11 cellular contexts compared by ENCODE assay signal in genomic region chr17:50176559-50177471, GRCh38. TPM values are rescaled to one million over a fixed set of nuclear protein-coding genes. Genes with fewer than 3 reads are reported as not detected.
DNase-seq lines count a peak whose midpoint lies in the region; ATAC-seq and TF ChIP-seq lines count a peak whose summit lies in the region.
"Had no signal": no experiment of that assay in that cellular context is flagged by ENCODE, and none has a peak within 500 bp of the region (broad histone marks: within the 10 kb centered on the region; RNA-seq: fewer than 3 reads in every experiment).

No MANE protein-coding gene starts in this region.

- no peaks in the 10 kb centered on the region for H3K36me3 ChIP-seq in RWPE2 (ENCODE audit: low read depth)
- no peaks in the 10 kb centered on the region for H3K36me3 ChIP-seq in heart left ventricle
- peaks cover 0 to 37% of the 10 kb centered on the region in 2 donors for H3K36me3 ChIP-seq in psoas muscle (ENCODE audit: insufficient read depth in 1 of 2, low read depth in 1 of 2)
- H3K36me3 ChIP-seq: right lobe of liver had no signal

- peak overlapping the region in 1 of 2 donors; percentile 60 for H3K27ac Mint-ChIP-seq in effector memory CD8-positive, alpha-beta T cell
- H3K27ac Mint-ChIP-seq in activated T-helper 2 cell treated with anti-CD3 and anti-CD28 coated beads, Interferon-gamma antibody, Interleukin-2, Interleukin-4, amounts not matched to agents 10 μg/mL and 5 μg/mL and 100 μg/mL, durations not matched to agents 14 hours and 24 hours and 36 hours = no peak overlapping the region
- no peak overlapping the region for H3K27ac Mint-ChIP-seq in activated CD8-positive, alpha-beta memory T cell treated with anti-CD3 and anti-CD28 coated beads, Interleukin-2, amount 10 ng/mL, durations not matched to agents 7 days and 5 days
- no peak overlapping the region for H3K27ac Mint-ChIP-seq in activated CD4-positive, alpha-beta T cell treated with anti-CD3 and anti-CD28 coated beads, Interleukin-2, amount 10 ng/mL, durations not matched to agents 7 days and 5 days
- H3K27ac Mint-ChIP-seq: activated T-cell treated with anti-CD3 and anti-CD28 coated beads, Interleukin-2, amount 50 U/mL, for 24 hours had no signal

- H3K36me3 Mint-ChIP-seq in effector memory CD8-positive, alpha-beta T cell (ENCODE audit: insufficient read depth) = peaks cover 6% of the 10 kb centered on the region
- H3K36me3 Mint-ChIP-seq in activated T-helper 2 cell treated with anti-CD3 and anti-CD28 coated beads, Interferon-gamma antibody, Interleukin-2, Interleukin-4, amounts not matched to agents 10 μg/mL and 5 μg/mL and 100 μg/mL, durations not matched to agents 14 hours and 24 hours and 36 hours (ENCODE audit: low read depth) = no peaks in the 10 kb centered on the region
- H3K36me3 Mint-ChIP-seq in activated CD8-positive, alpha-beta memory T cell treated with anti-CD3 and anti-CD28 coated beads, Interleukin-2, amount 10 ng/mL, durations not matched to agents 7 days and 5 days = no peaks in the 10 kb centered on the region
- no peaks in the 10 kb centered on the region for H3K36me3 Mint-ChIP-seq in activated CD4-positive, alpha-beta T cell treated with anti-CD3 and anti-CD28 coated beads, Interleukin-2, amount 10 ng/mL, durations not matched to agents 7 days and 5 days (ENCODE audit: low read depth)

- CTCF ChIA-PET in AG04450 (lab: Charles Lee) = interaction anchor here (0.7 to 2.6 kb wide), 8 partner anchors 7 to 156 kb away, joined by 3 to 11 read pairs (median 6); no protein-coding TSS in a partner anchor
- CTCF ChIA-PET in activated CD8-positive, alpha-beta memory T cell treated with anti-CD3 and anti-CD28 coated beads, Interleukin-2, amount 10 ng/mL, durations not matched to agents 7 days and 5 days (lab: Charles Lee) = interaction anchor here (1.0 to 5.6 kb wide), 5 partner anchors 8 to 23 kb away, joined by 3 to 25 read pairs (median 10); no protein-coding TSS in a partner anchor
- CTCF ChIA-PET in activated CD4-positive, alpha-beta T cell treated with anti-CD3 and anti-CD28 coated beads, Interleukin-2, amount 10 ng/mL, durations not matched to agents 7 days and 5 days (lab: Charles Lee) = interaction anchor here (0.7 to 2.5 kb wide), 10 partner anchors 8 to 121 kb away, joined by 3 to 21 read pairs (median 4); no protein-coding TSS in a partner anchor

- no peak overlapping the region for H3K4me3 ChIP-seq in AG04450 (ENCODE audit: low read depth, low read length)
- H3K4me3 ChIP-seq in RWPE2 (ENCODE audit: severe bottlenecking) = no peak overlapping the region
- H3K4me3 ChIP-seq in heart left ventricle = no peak overlapping the region
- no peak overlapping the region for H3K4me3 ChIP-seq in psoas muscle
- H3K4me3 ChIP-seq: right lobe of liver had no signal

- H3K27ac ChIP-seq in AG04450 (ENCODE audit: low read depth, low read length) = peak overlapping the region; percentile 98
- peak overlapping the region; percentile 75 for H3K27ac ChIP-seq in RWPE2 (ENCODE audit: poor library complexity, severe bottlenecking)
- peak overlapping the region in 11 of 12 donors; percentile 52 to 95 (median 84) for H3K27ac ChIP-seq in heart left ventricle
- peak overlapping the region; percentile 88 for H3K27ac ChIP-seq in psoas muscle

- H3K9me3 ChIP-seq in AG04450 (ENCODE audit: control insufficient read depth, insufficient read depth, low read length) (no peaks in the 10 kb centered on the region), RWPE2 (ENCODE audit: severe bottlenecking) (no peaks in the 10 kb centered on the region), heart left ventricle (no peaks in the 10 kb centered on the region), psoas muscle (no peaks in the 10 kb centered on the region)
- H3K9me3 ChIP-seq: right lobe of liver had no signal

- no peak for TF ChIP-seq POLR2A in heart left ventricle (IDR thresholded peaks at IDR 0.05)

- no peak overlapping the region for H3K4me3 Mint-ChIP-seq in effector memory CD8-positive, alpha-beta T cell
- no peak overlapping the region for H3K4me3 Mint-ChIP-seq in activated T-helper 2 cell treated with anti-CD3 and anti-CD28 coated beads, Interferon-gamma antibody, Interleukin-2, Interleukin-4, amounts not matched to agents 10 μg/mL and 5 μg/mL and 100 μg/mL, durations not matched to agents 14 hours and 24 hours and 36 hours (ENCODE audit: low read depth)
- H3K4me3 Mint-ChIP-seq in activated CD8-positive, alpha-beta memory T cell treated with anti-CD3 and anti-CD28 coated beads, Interleukin-2, amount 10 ng/mL, durations not matched to agents 7 days and 5 days = no peak overlapping the region
- H3K4me3 Mint-ChIP-seq in activated CD4-positive, alpha-beta T cell treated with anti-CD3 and anti-CD28 coated beads, Interleukin-2, amount 10 ng/mL, durations not matched to agents 7 days and 5 days = no peak overlapping the region
- H3K4me3 Mint-ChIP-seq: activated T-cell treated with anti-CD3 and anti-CD28 coated beads, Interleukin-2, amount 50 U/mL, for 24 hours had no signal

- 70 to 80% (median 75%) methylated on average over 20 to 21 of the region's 21 CpGs for WGBS in heart left ventricle, 4 donors
- WGBS in psoas muscle, 3 donors = 66 to 80% (median 67%) methylated on average over 21 of the region's 21 CpGs

- POLR2A ChIA-PET in AG04450 (lab: Yijun Ruan, JAX) = interaction anchor here (0.7 to 6.8 kb wide), 14 partner anchors 10 to 115 kb away, joined by 3 to 97 read pairs (median 8); partner anchors contain the start of genes COL1A1 and TMEM92
- POLR2A ChIA-PET in activated CD4-positive, alpha-beta T cell treated with anti-CD3 and anti-CD28 coated beads, Interleukin-2, amount 10 ng/mL, durations not matched to agents 7 days and 5 days (lab: Charles Lee) = no interaction called here

- TF ChIP-seq CTCF in AG04450 (IDR thresholded peaks at IDR 0.05; ENCODE audit: low read depth, low read length) (peak; percentile 29; the same call in 1 of the 2 replicates), RWPE2 (IDR thresholded peaks at IDR 0.05; ENCODE audit: poor library complexity, severe bottlenecking) (no peak), heart left ventricle (IDR thresholded peaks at IDR 0.05) (peak in 5 of 12 donors; percentile 6 to 38 (median 18)), psoas muscle (IDR thresholded peaks at IDR 0.05) (no peak)

- ATAC-seq in RWPE2 (ENCODE audit: low read depth) = no peak
- peak in 1 of 4 donors; percentile 10 for ATAC-seq in heart left ventricle
- peak in 2 of 4 donors; percentile 9 to 13 for ATAC-seq in psoas muscle
- no peak for ATAC-seq in effector memory CD8-positive, alpha-beta T cell (replicated peaks)
- ATAC-seq in activated CD8-positive, alpha-beta memory T cell treated with anti-CD3 and anti-CD28 coated beads, Interleukin-2, amount 10 ng/mL, durations not matched to agents 7 days and 5 days = no peak

- peaks cover 6 to 18% of the 10 kb centered on the region in 2 donors for H3K27me3 Mint-ChIP-seq in effector memory CD8-positive, alpha-beta T cell
- peaks cover 2% of the 10 kb centered on the region for H3K27me3 Mint-ChIP-seq in activated T-helper 2 cell treated with anti-CD3 and anti-CD28 coated beads, Interferon-gamma antibody, Interleukin-2, Interleukin-4, amounts not matched to agents 10 μg/mL and 5 μg/mL and 100 μg/mL, durations not matched to agents 14 hours and 24 hours and 36 hours (ENCODE audit: low read depth)
- H3K27me3 Mint-ChIP-seq in activated CD8-positive, alpha-beta memory T cell treated with anti-CD3 and anti-CD28 coated beads, Interleukin-2, amount 10 ng/mL, durations not matched to agents 7 days and 5 days = peaks cover 2% of the 10 kb centered on the region
- H3K27me3 Mint-ChIP-seq in activated CD4-positive, alpha-beta T cell treated with anti-CD3 and anti-CD28 coated beads, Interleukin-2, amount 10 ng/mL, durations not matched to agents 7 days and 5 days = peaks cover 4% of the 10 kb centered on the region
- H3K27me3 Mint-ChIP-seq: activated T-cell treated with anti-CD3 and anti-CD28 coated beads, Interleukin-2, amount 50 U/mL, for 24 hours had no signal

- H3K4me1 Mint-ChIP-seq in effector memory CD8-positive, alpha-beta T cell (ENCODE audit: low read depth in 2 of 2) = peaks cover 6 to 7% of the 10 kb centered on the region in 2 donors
- H3K4me1 Mint-ChIP-seq in activated T-helper 2 cell treated with anti-CD3 and anti-CD28 coated beads, Interferon-gamma antibody, Interleukin-2, Interleukin-4, amounts not matched to agents 10 μg/mL and 5 μg/mL and 100 μg/mL, durations not matched to agents 14 hours and 24 hours and 36 hours (ENCODE audit: low read depth) = peaks cover 10% of the 10 kb centered on the region
- peaks cover 4% of the 10 kb centered on the region for H3K4me1 Mint-ChIP-seq in activated CD8-positive, alpha-beta memory T cell treated with anti-CD3 and anti-CD28 coated beads, Interleukin-2, amount 10 ng/mL, durations not matched to agents 7 days and 5 days
- H3K4me1 Mint-ChIP-seq in activated CD4-positive, alpha-beta T cell treated with anti-CD3 and anti-CD28 coated beads, Interleukin-2, amount 10 ng/mL, durations not matched to agents 7 days and 5 days = peaks cover 13% of the 10 kb centered on the region

- H3K9me3 Mint-ChIP-seq in effector memory CD8-positive, alpha-beta T cell = no peaks in the 10 kb centered on the region
- no peaks in the 10 kb centered on the region for H3K9me3 Mint-ChIP-seq in activated T-helper 2 cell treated with anti-CD3 and anti-CD28 coated beads, Interferon-gamma antibody, Interleukin-2, Interleukin-4, amounts not matched to agents 10 μg/mL and 5 μg/mL and 100 μg/mL, durations not matched to agents 14 hours and 24 hours and 36 hours
- H3K9me3 Mint-ChIP-seq in activated CD8-positive, alpha-beta memory T cell treated with anti-CD3 and anti-CD28 coated beads, Interleukin-2, amount 10 ng/mL, durations not matched to agents 7 days and 5 days (ENCODE audit: low read depth) = no peaks in the 10 kb centered on the region
- H3K9me3 Mint-ChIP-seq in activated CD4-positive, alpha-beta T cell treated with anti-CD3 and anti-CD28 coated beads, Interleukin-2, amount 10 ng/mL, durations not matched to agents 7 days and 5 days = no peaks in the 10 kb centered on the region
- H3K9me3 Mint-ChIP-seq: activated T-cell treated with anti-CD3 and anti-CD28 coated beads, Interleukin-2, amount 50 U/mL, for 24 hours had no signal

- no peaks in the 10 kb centered on the region for H3K27me3 ChIP-seq in AG04450 (ENCODE audit: control insufficient read depth, insufficient read depth, low read length)
- no peaks in the 10 kb centered on the region for H3K27me3 ChIP-seq in RWPE2 (ENCODE audit: insufficient read depth, poor library complexity, severe bottlenecking)
- no peaks in the 10 kb centered on the region for H3K27me3 ChIP-seq in heart left ventricle
- H3K27me3 ChIP-seq in psoas muscle (ENCODE audit: insufficient read depth in 3 of 3, low read length in 2 of 3) = no peaks in the 10 kb centered on the region
- H3K27me3 ChIP-seq: right lobe of liver had no signal

- peaks cover 15% of the 10 kb centered on the region for H3K4me1 ChIP-seq in RWPE2 (ENCODE audit: insufficient read depth, poor library complexity, severe bottlenecking)
- H3K4me1 ChIP-seq in heart left ventricle = peaks cover 0 to 69% (median 42%) of the 10 kb centered on the region in 12 donors
- H3K4me1 ChIP-seq in psoas muscle = peaks cover 49% of the 10 kb centered on the region

- no peak for DNase-seq in AG04450 (ENCODE audit: low read depth, low spot score)
- no peak for DNase-seq in RWPE2 (ENCODE audit: low spot score)
- DNase-seq in heart left ventricle = peak in 3 of 5 donors; percentile 39 to 52 (median 44)
- DNase-seq in psoas muscle = peak; percentile 9 to 58
- DNase-seq in effector memory CD8-positive, alpha-beta T cell = no peak
- no peak for DNase-seq in activated T-helper 2 cell treated with anti-CD3 and anti-CD28 coated beads, Interferon-gamma antibody, Interleukin-2, Interleukin-4, amounts not matched to agents 10 μg/mL and 5 μg/mL and 100 μg/mL, durations not matched to agents 14 hours and 24 hours and 36 hours (ENCODE audit: low spot score)
- DNase-seq in activated CD8-positive, alpha-beta memory T cell treated with anti-CD3 and anti-CD28 coated beads, Interleukin-2, amount 10 ng/mL, durations not matched to agents 7 days and 5 days = no peak
- no peak for DNase-seq in activated CD4-positive, alpha-beta T cell treated with anti-CD3 and anti-CD28 coated beads, Interleukin-2, amount 10 ng/mL, durations not matched to agents 7 days and 5 days
- DNase-seq: activated T-cell treated with anti-CD3 and anti-CD28 coated beads, Interleukin-2, amount 50 U/mL, for 24 hours; NCI-H2029 treated with DMSO at 0.1 percent for 48 hours had no signal

- intact Hi-C loops in heart left ventricle (cut with DNase I) = loop anchor here in 2 of 10 donors (5.0 kb wide), 2 partner anchors 65 to 75 kb away; no protein-coding TSS in a partner anchor
- intact Hi-C loops in psoas muscle (cut with DNase I) = loop anchor here in 1 of 2 donors (5.0 kb wide), 1 partner anchor 40 kb away; no protein-coding TSS in a partner anchor
- intact Hi-C loops in activated T-helper 2 cell treated with anti-CD3 and anti-CD28 coated beads, Interferon-gamma antibody, Interleukin-2, Interleukin-4, amounts not matched to agents 10 μg/mL and 5 μg/mL and 100 μg/mL, durations not matched to agents 14 hours and 24 hours and 36 hours (cut with micrococcal nuclease) = no loop called here

RNA-seq across cellular contexts. Expression of gene SGCA, which starts 11.0 kb away (rescaled TPM):
- 0.16 and 0.21 TPM in 2 replicates for polyA plus RNA-seq in AG04450 (2011; rRNA removed)
- polyA minus RNA-seq in AG04450 (2011; rRNA and poly(A)+ RNA removed) = not detected in 2 replicates
- total RNA-seq in heart left ventricle = 100 to 1,000 TPM; 110 to 224 (median 151) TPM
- 100 to 1,000 TPM in 1 of 2 donors, 10 to 100 TPM in 1; 96.5 to 225 TPM for polyA plus RNA-seq in heart left ventricle
- 100 to 1,000 TPM; 245 to 291 (median 266) TPM for total RNA-seq in psoas muscle
- polyA plus RNA-seq in psoas muscle = 100 to 1,000 TPM; 120 to 254 (median 151) TPM
- total RNA-seq in activated T-helper 2 cell treated with anti-CD3 and anti-CD28 coated beads, Interferon-gamma antibody, Interleukin-2, Interleukin-4, amounts not matched to agents 10 μg/mL and 5 μg/mL and 100 μg/mL, durations not matched to agents 14 hours and 24 hours and 36 hours = 0.41 and 0.48 TPM in 2 replicates
- under 1 TPM in 1 of 2 experiments, not detected in 1; 0.23 TPM for total RNA-seq in activated CD8-positive, alpha-beta memory T cell treated with anti-CD3 and anti-CD28 coated beads, Interleukin-2, amount 10 ng/mL, durations not matched to agents 7 days and 5 days
- total RNA-seq in activated CD4-positive, alpha-beta T cell treated with anti-CD3 and anti-CD28 coated beads, Interleukin-2, amount 10 ng/mL, durations not matched to agents 7 days and 5 days = not detected

RNA-seq across cellular contexts. Expression of gene COL1A1, which starts 24.6 kb away (rescaled TPM):
- polyA plus RNA-seq in AG04450 (2011; rRNA removed) = 1,356 and 3,120 TPM in 2 replicates
- polyA minus RNA-seq in AG04450 (2011; rRNA and poly(A)+ RNA removed) = 2,155 and 4,267 TPM in 2 replicates
- total RNA-seq in heart left ventricle = 100 to 1,000 TPM in 3 of 9 donors, 10 to 100 TPM in 6; 10.2 to 897 (median 55.4) TPM
- 100 to 1,000 TPM in 1 of 2 donors, 10 to 100 TPM in 1; 17.2 to 109 TPM for polyA plus RNA-seq in heart left ventricle
- total RNA-seq in psoas muscle = 10 to 100 TPM; 10.2 to 46.6 (median 18.7) TPM
- 1 to 10 TPM; 2.3 to 5.4 (median 3.3) TPM for polyA plus RNA-seq in psoas muscle
- total RNA-seq in activated T-helper 2 cell treated with anti-CD3 and anti-CD28 coated beads, Interferon-gamma antibody, Interleukin-2, Interleukin-4, amounts not matched to agents 10 μg/mL and 5 μg/mL and 100 μg/mL, durations not matched to agents 14 hours and 24 hours and 36 hours = 13.9 and 15.5 TPM in 2 replicates
- 1 to 10 TPM in 1 of 2 experiments, under 1 TPM in 1; 0.67 to 1.6 TPM for total RNA-seq in activated CD8-positive, alpha-beta memory T cell treated with anti-CD3 and anti-CD28 coated beads, Interleukin-2, amount 10 ng/mL, durations not matched to agents 7 days and 5 days
- under 1 TPM; 0.31 to 0.55 TPM for total RNA-seq in activated CD4-positive, alpha-beta T cell treated with anti-CD3 and anti-CD28 coated beads, Interleukin-2, amount 10 ng/mL, durations not matched to agents 7 days and 5 days

RNA-seq across cellular contexts. Expression of gene PPP1R9B, which starts 26.3 kb away (rescaled TPM):
- polyA plus RNA-seq in AG04450 (2011; rRNA removed) = 17.6 and 18.2 TPM in 2 replicates
- polyA minus RNA-seq in AG04450 (2011; rRNA and poly(A)+ RNA removed) = 35.7 and 42.5 TPM in 2 replicates
- 10 to 100 TPM; 17.0 to 55.9 (median 31.3) TPM for total RNA-seq in heart left ventricle
- 10 to 100 TPM; 30.4 to 33.4 TPM for polyA plus RNA-seq in heart left ventricle
- 10 to 100 TPM; 15.1 to 26.5 (median 18.4) TPM for total RNA-seq in psoas muscle
- 10 to 100 TPM in 2 of 3 donors, 1 to 10 TPM in 1; 7.0 to 11.3 (median 11.0) TPM for polyA plus RNA-seq in psoas muscle
- total RNA-seq in activated T-helper 2 cell treated with anti-CD3 and anti-CD28 coated beads, Interferon-gamma antibody, Interleukin-2, Interleukin-4, amounts not matched to agents 10 μg/mL and 5 μg/mL and 100 μg/mL, durations not matched to agents 14 hours and 24 hours and 36 hours = 126 and 130 TPM in 2 replicates
- total RNA-seq in activated CD8-positive, alpha-beta memory T cell treated with anti-CD3 and anti-CD28 coated beads, Interleukin-2, amount 10 ng/mL, durations not matched to agents 7 days and 5 days = 100 to 1,000 TPM; 108 to 121 TPM
- total RNA-seq in activated CD4-positive, alpha-beta T cell treated with anti-CD3 and anti-CD28 coated beads, Interleukin-2, amount 10 ng/mL, durations not matched to agents 7 days and 5 days = 100 to 1,000 TPM; 110 to 117 TPM

RNA-seq across cellular contexts. Expression of gene SAMD14, which starts 46.9 kb away (rescaled TPM):
- polyA plus RNA-seq in AG04450 (2011; rRNA removed) (3.5 and 5.3 TPM in 2 replicates), heart left ventricle (1 to 10 TPM in 1 of 2 donors, under 1 TPM in 1; 0.72 to 2.8 TPM), psoas muscle (1 to 10 TPM in 1 of 3 donors, under 1 TPM in 2; 0.64 to 1.3 (median 0.98) TPM)
- 3.8 and 6.4 TPM in 2 replicates for polyA minus RNA-seq in AG04450 (2011; rRNA and poly(A)+ RNA removed)
- total RNA-seq in heart left ventricle (1 to 10 TPM in 7 of 9 donors, under 1 TPM in 2; 0.44 to 3.9 (median 1.2) TPM), psoas muscle (1 to 10 TPM in 3 of 4 donors, under 1 TPM in 1; 0.55 to 2.7 (median 1.3) TPM)
- 2.0 and 2.4 TPM in 2 replicates for total RNA-seq in activated T-helper 2 cell treated with anti-CD3 and anti-CD28 coated beads, Interferon-gamma antibody, Interleukin-2, Interleukin-4, amounts not matched to agents 10 μg/mL and 5 μg/mL and 100 μg/mL, durations not matched to agents 14 hours and 24 hours and 36 hours
- 1 to 10 TPM in 1 of 2 experiments, under 1 TPM in 1; 0.35 to 1.1 TPM for total RNA-seq in activated CD8-positive, alpha-beta memory T cell treated with anti-CD3 and anti-CD28 coated beads, Interleukin-2, amount 10 ng/mL, durations not matched to agents 7 days and 5 days
- total RNA-seq in activated CD4-positive, alpha-beta T cell treated with anti-CD3 and anti-CD28 coated beads, Interleukin-2, amount 10 ng/mL, durations not matched to agents 7 days and 5 days = under 1 TPM; 0.07 to 0.23 TPM

Comparison
In these comparisons a context has a peak if more than half of its experiments do, and no peak if none do; other contexts are left out.
1. DNase-seq: peak in heart left ventricle (3 of 5) and psoas muscle (2 of 2); none in AG04450 (single experiment), RWPE2 (single experiment), effector memory CD8-positive, alpha-beta T cell (0 of 3), activated T-helper 2 cell treated with anti-CD3 and anti-CD28 coated beads, Interferon-gamma antibody, Interleukin-2, Interleukin-4, amounts not matched to agents 10 μg/mL and 5 μg/mL and 100 μg/mL, durations not matched to agents 14 hours and 24 hours and 36 hours (single experiment), activated CD8-positive, alpha-beta memory T cell treated with anti-CD3 and anti-CD28 coated beads, Interleukin-2, amount 10 ng/mL, durations not matched to agents 7 days and 5 days (single experiment) and activated CD4-positive, alpha-beta T cell treated with anti-CD3 and anti-CD28 coated beads, Interleukin-2, amount 10 ng/mL, durations not matched to agents 7 days and 5 days (single experiment).
2. RNA of gene SGCA, which starts 11.0 kb away (total RNA-seq): 245 to 291 TPM in psoas muscle and 110 to 224 TPM in heart left ventricle; 0.41 to 0.48 TPM in activated T-helper 2 cell treated with anti-CD3 and anti-CD28 coated beads, Interferon-gamma antibody, Interleukin-2, Interleukin-4, amounts not matched to agents 10 μg/mL and 5 μg/mL and 100 μg/mL, durations not matched to agents 14 hours and 24 hours and 36 hours, 0.23 TPM in activated CD8-positive, alpha-beta memory T cell treated with anti-CD3 and anti-CD28 coated beads, Interleukin-2, amount 10 ng/mL, durations not matched to agents 7 days and 5 days and not detected in activated CD4-positive, alpha-beta T cell treated with anti-CD3 and anti-CD28 coated beads, Interleukin-2, amount 10 ng/mL, durations not matched to agents 7 days and 5 days; every median in the first group is over 10 times any median in the second.
3. Peak in every context shown above with its lines, with median percentiles within 50 percentile points of each other: H3K27ac ChIP-seq.